8 cellular contexts compared by ENCODE assay signal in genomic region chr7:92633211-92633906, GRCh38. TPM values are rescaled to one million over a fixed set of nuclear protein-coding genes. Genes with fewer than 3 reads are reported as not detected.
DNase-seq lines count a peak whose midpoint lies in the region; ATAC-seq and TF ChIP-seq lines count a peak whose summit lies in the region.

No MANE protein-coding gene starts in this region.

- POLR2A ChIA-PET in CD4-positive, alpha-beta memory T cell (lab: Charles Lee; ENCODE audit: partially characterized antibody): interaction anchor here (0.6 to 1.5 kb wide), 3 partner anchors 12 to 218 kb away, joined by 3 read pairs; no protein-coding TSS in a partner anchor

- no peak overlapping the region for H3K27ac ChIP-seq in CD4-positive, alpha-beta memory T cell (ENCODE audit: low read depth, low read length)
- peak overlapping the region in 58 of 59 donors; percentile 13 to 87 (median 69) for H3K27ac ChIP-seq in dorsolateral prefrontal cortex
- peak overlapping the region; percentile 24 for H3K27ac ChIP-seq in vagina

- peaks cover 10 to 25% of the 10 kb centered on the region in 2 donors for H3K36me3 Mint-ChIP-seq in CD4-positive, alpha-beta memory T cell

- H3K4me1 ChIP-seq in CD4-positive, alpha-beta memory T cell (ENCODE audit: insufficient read depth, low read length): peaks cover 42% of the 10 kb centered on the region
- H3K4me1 ChIP-seq in vagina: peaks cover 27% of the 10 kb centered on the region

- CTCF ChIA-PET in CD4-positive, alpha-beta memory T cell (lab: Charles Lee; ENCODE audit: partially characterized antibody): interaction anchor here (0.6 to 4.4 kb wide), 9 partner anchors 10 to 317 kb away, joined by 3 to 31 read pairs (median 3); partner anchors contain the start of gene CDK6

- DNase-seq in CD4-positive, alpha-beta memory T cell: peak in 2 of 5 donors; percentile 13 to 72
- peak; percentile 77 for DNase-seq in SKM-1 treated with dmso at 0.1 percent for 144 hours (lab: John Stamatoyannopoulos, UW; ENCODE audit: unreplicated experiment)
- peak in 1 of 10 donors; percentile 61 for DNase-seq in dorsolateral prefrontal cortex
- DNase-seq in medulla oblongata (ENCODE audit: extremely low spot score): peak; percentile 90
- no peak for DNase-seq in vagina (ENCODE audit: extremely low spot score in 2 of 2)

- H3K27ac Mint-ChIP-seq in CD4-positive, alpha-beta memory T cell: peak overlapping the region in 4 of 7 donors; percentile 36 to 83 (median 56)

- H3K4me3 ChIP-seq in CD4-positive, alpha-beta memory T cell (ENCODE audit: low read length in 2 of 2): no peak overlapping the region
- peak overlapping the region in 26 of 59 donors; percentile 1 to 37 (median 16) for H3K4me3 ChIP-seq in dorsolateral prefrontal cortex
- no peak overlapping the region for H3K4me3 ChIP-seq in vagina

- no peak for TF ChIP-seq POLR2A in vagina (IDR thresholded peaks at IDR 0.05)

- no peaks in the 10 kb centered on the region for H3K27me3 ChIP-seq in CD4-positive, alpha-beta memory T cell (ENCODE audit: insufficient read depth, low read length)
- H3K27me3 ChIP-seq in dorsolateral prefrontal cortex: no peaks in the 10 kb centered on the region
- no peaks in the 10 kb centered on the region for H3K27me3 ChIP-seq in vagina

- H3K4me1 Mint-ChIP-seq in CD4-positive, alpha-beta memory T cell: peaks cover 35 to 44% (median 39%) of the 10 kb centered on the region in 4 donors

- peaks cover 0 to 7% (median 2%) of the 10 kb centered on the region in 8 donors for H3K9me3 Mint-ChIP-seq in CD4-positive, alpha-beta memory T cell

- H3K4me3 Mint-ChIP-seq in CD4-positive, alpha-beta memory T cell: peak overlapping the region in 4 of 8 donors; percentile 33 to 80 (median 46)

- intact Hi-C loops in CD4-positive, alpha-beta memory T cell (cut with micrococcal nuclease): loop anchor here (1.0 kb wide), 1 partner anchor 9 kb away; no protein-coding TSS in a partner anchor
- intact Hi-C loops in dorsolateral prefrontal cortex (cut with DNase I): no loop called here
- intact Hi-C loops in vagina (cut with DNase I): no loop called here

- H3K27me3 Mint-ChIP-seq in CD4-positive, alpha-beta memory T cell: no peaks in the 10 kb centered on the region

- peak; percentile 18 for ATAC-seq in HG02610 (IDR thresholded peaks at IDR 0.05; ENCODE audit: unreplicated experiment)
- no peak for ATAC-seq in GM18519 (IDR thresholded peaks at IDR 0.05; ENCODE audit: low FRiP score, unreplicated experiment)
- ATAC-seq in GM18502 (IDR thresholded peaks at IDR 0.05; ENCODE audit: poor library complexity, unreplicated experiment): no peak

- TF ChIP-seq CTCF in dorsolateral prefrontal cortex (IDR thresholded peaks at IDR 0.05 in 54 of 56, conservative IDR thresholded peaks at IDR 0.05 in 2 of 56; ENCODE audit: low read depth in 1 of 56, partially characterized antibody in 56 of 56): peak in 13 of 56 donors; percentile 8 to 32 (median 17)
- no peak for TF ChIP-seq CTCF in vagina (IDR thresholded peaks at IDR 0.05)

- H3K9me3 ChIP-seq in CD4-positive, alpha-beta memory T cell (ENCODE audit: control insufficient read depth in 1 of 2, low read length in 2 of 2): no peaks in the 10 kb centered on the region
- no peaks in the 10 kb centered on the region for H3K9me3 ChIP-seq in vagina

- no peaks in the 10 kb centered on the region for H3K36me3 ChIP-seq in CD4-positive, alpha-beta memory T cell (ENCODE audit: insufficient read depth, low read length)
- no peaks in the 10 kb centered on the region for H3K36me3 ChIP-seq in vagina

RNA-seq across cellular contexts. Expression of gene FAM133B, which starts 43.2 kb away (rescaled TPM):
- 10 to 100 TPM; 37.1 to 43.7 TPM for total RNA-seq in CD4-positive, alpha-beta memory T cell
- 10 to 100 TPM; 13.2 to 23.6 TPM for polyA plus RNA-seq in CD4-positive, alpha-beta memory T cell
- total RNA-seq in dorsolateral prefrontal cortex (10 to 100 TPM; 23.1 to 48.5 (median 32.7) TPM), vagina (22.3 TPM)

Comparison
In these comparisons a context has a peak if more than half of its experiments do, and no peak if none do; other contexts are left out.
1. DNase-seq: peak in SKM-1 treated with dmso at 0.1 percent for 144 hours (single experiment) and medulla oblongata (single experiment); none in vagina (0 of 2).